Comparison of ENCODE assay signal across 20 cellular contexts in genomic region chr7:127726481-127726880, GRCh38.
A peak's percentile ranks its signal among the peaks of the same experiment; 100 is the strongest.
DNase-seq lines count a peak whose midpoint lies in the region; ATAC-seq, FAIRE-seq and TF ChIP-seq lines count a peak whose summit lies in the region.
"Had no signal": no experiment of that assay in that cellular context is flagged by ENCODE, and none has a peak within 500 bp of the region (broad histone marks: within the 10 kb centered on the region; RNA-seq: fewer than 3 reads in every experiment).

No MANE protein-coding gene starts in this region.

- intact Hi-C loops in MCF 10A (cut with micrococcal nuclease): no loop called here

- no peak overlapping the region for H3K14ac ChIP-seq in H9 (ENCODE audit: insufficient read depth, low read length)

- H3K36me3 Mint-ChIP-seq in H9 (ENCODE audit: insufficient read depth in 1 of 3, low read depth in 3 of 3) (peaks cover 32 to 57% (median 44%) of the 10 kb centered on the region in 3 experiments; a peak in 6 of 7 replicates), endodermal cell (ENCODE audit: low read depth) (peaks cover 45% of the 10 kb centered on the region), MCF 10A (ENCODE audit: insufficient read depth, unreplicated experiment) (peaks cover 77% of the 10 kb centered on the region)

- H3K79me1 ChIP-seq in H9 (ENCODE audit: insufficient read depth, low read depth, low read length, poor library complexity, severe bottlenecking) (peaks cover 6% of the 10 kb centered on the region), mesendoderm (ENCODE audit: low read length) (peaks cover 17% of the 10 kb centered on the region)

- CTCF ChIA-PET in MCF 10A (lab: Yijun Ruan, JAX): interaction anchor here (0.7 to 6.4 kb wide), 4 partner anchors 12 to 483 kb away, joined by 3 to 50 read pairs (median 10); no protein-coding TSS in a partner anchor

- no peak overlapping the region for H3K4ac ChIP-seq in H9 (ENCODE audit: low read depth, low read length)
- no peak overlapping the region for H3K4ac ChIP-seq in mesendoderm (ENCODE audit: low read depth, low read length)

- H3K4me3 ChIP-seq in endodermal cell (ENCODE audit: low read length): peak overlapping the region; percentile 13
- no peak overlapping the region for H3K4me3 ChIP-seq in mesendoderm (ENCODE audit: low read length)
- H3K4me3 ChIP-seq: GM12878, HAP-1 had no signal

- H3K36me3 ChIP-seq in endodermal cell (ENCODE audit: control insufficient read depth, insufficient read depth, low read length) (peaks cover 85% of the 10 kb centered on the region), mesendoderm (ENCODE audit: control insufficient read depth, insufficient read depth, low read length) (no peaks in the 10 kb centered on the region)

- H3K27me3 ChIP-seq in H9 (ENCODE audit: insufficient read depth, low read length) (no peaks in the 10 kb centered on the region), endodermal cell (ENCODE audit: control insufficient read depth, insufficient read depth, low read length, poor library complexity, severe bottlenecking) (no peaks in the 10 kb centered on the region), mesendoderm (ENCODE audit: insufficient read depth, low read length, poor library complexity) (no peaks in the 10 kb centered on the region)
- H3K27me3 ChIP-seq: BE2C had no signal

- H2BK12ac ChIP-seq in H9 (ENCODE audit: insufficient read length, low read depth, low read length): no peak overlapping the region

- H3K56ac ChIP-seq in H9 (ENCODE audit: insufficient read length, low read depth, low read length) (no peak overlapping the region), mesendoderm (ENCODE audit: low read length) (no peak overlapping the region)

- H3K4me2 ChIP-seq in H9 (ENCODE audit: insufficient read depth, insufficient read length, low read length): no peak overlapping the region
- H3K4me2 ChIP-seq in mesendoderm (ENCODE audit: low read length): no peak overlapping the region
- H3K4me2 ChIP-seq: KMS-11 had no signal

- H4K8ac ChIP-seq in H9 (replicated peaks; ENCODE audit: insufficient read length, low read depth, low read length) (no peak overlapping the region), mesendoderm (ENCODE audit: low read depth, low read length) (no peak overlapping the region)

- no peak for ATAC-seq in HG02938 (IDR thresholded peaks at IDR 0.05; ENCODE audit: unreplicated experiment)
- ATAC-seq: GM12878, Panc1 had no signal

- peaks cover 22% of the 10 kb centered on the region for H3K27me3 Mint-ChIP-seq in H9 (ENCODE audit: low read depth)
- no peaks in the 10 kb centered on the region for H3K27me3 Mint-ChIP-seq in endodermal cell (ENCODE audit: insufficient read depth)
- H3K27me3 Mint-ChIP-seq in MCF 10A (ENCODE audit: insufficient read depth, unreplicated experiment): no peaks in the 10 kb centered on the region

- POLR2A ChIA-PET in MCF 10A (lab: Yijun Ruan, JAX): interaction anchor here (0.5 to 1.1 kb wide), 2 partner anchors 8 to 618 kb away, joined by 3 to 4 read pairs; no protein-coding TSS in a partner anchor

- H4K20me1 ChIP-seq in H9 (ENCODE audit: control insufficient read depth, insufficient read depth, insufficient read length): no peaks in the 10 kb centered on the region

- no peak overlapping the region for H2BK5ac ChIP-seq in H9 (ENCODE audit: insufficient read length, low read length)
- no peak overlapping the region for H2BK5ac ChIP-seq in mesendoderm (ENCODE audit: low read length)

- H2BK20ac ChIP-seq in H9 (ENCODE audit: low read depth, low read length, poor library complexity, severe bottlenecking): no peak overlapping the region

- no peaks in the 10 kb centered on the region for H3K9me3 ChIP-seq in H9 (ENCODE audit: control insufficient read depth, low read depth, low read length)
- H3K9me3 ChIP-seq in endodermal cell (ENCODE audit: control insufficient read depth, low read length): no peaks in the 10 kb centered on the region
- H3K9me3 ChIP-seq: BE2C, HAP-1 had no signal

- H3K23ac ChIP-seq in H9 (ENCODE audit: insufficient read length, low read depth, low read length) (no peak overlapping the region), mesendoderm (ENCODE audit: low read length) (no peak overlapping the region)

- H3K27ac ChIP-seq in H9 (ENCODE audit: insufficient read length, low read depth, low read length) (no peak overlapping the region), endodermal cell (ENCODE audit: low read depth, low read length) (no peak overlapping the region), mesendoderm (ENCODE audit: low read depth, low read length) (peak overlapping the region; percentile 72)
- H3K27ac ChIP-seq: KMS-11 had no signal

- whole genome bisulfite sequencing in H9 (ENCODE audit: extremely low coverage, insufficient read length, low lambda C conversion rate): no CpG with 5 or more reads among the region's 3 CpGs
- WGBS in endodermal cell (ENCODE audit: insufficient coverage in 1 of 2, insufficient read length in 1 of 2), 2 experiments: 13 to 14% methylated on average over 1 to 3 of the region's 3 CpGs
- WGBS in mesendoderm (ENCODE audit: extremely low coverage, insufficient coverage, low lambda C conversion rate): no CpG with 5 or more reads among the region's 3 CpGs

- TF ChIP-seq CTCF in H9 (conservative IDR thresholded peaks at IDR 0.05) (no peak), endodermal cell (conservative IDR thresholded peaks at IDR 0.05) (no peak), MCF 10A (IDR thresholded peaks at IDR 0.05; ENCODE audit: unreplicated experiment) (no peak)

- DNase-seq in H9 (peak; percentile 54), NCI-H69 (lab: John Stamatoyannopoulos, UW) (peak; percentile 86), endodermal cell (peak; percentile 77), mesendoderm (peak; percentile 89), MCF 10A (ENCODE audit: unreplicated experiment) (no peak), HTR-8/SVneo (ENCODE audit: insufficient read length, low spot score) (no peak)
- DNase-seq in activated CD4-positive, alpha-beta T cell treated with anti-CD3 and anti-CD28 coated beads for 1 hour: no peak
- DNase-seq: BE2C; DMS79 treated with DMSO at 0.1 percent for 48 hours; IMR-90; NCI-H187; NCI-H510A treated with DMSO at 0.1 percent for 48 hours; NCI-H774; NK-92 treated with Interleukin-12 subunit alpha and Interleukin-12 subunit beta, amount 100 ng/mL, for 24 hours had no signal

- H2AFZ ChIP-seq in H9 (ENCODE audit: low read length): no peak overlapping the region

- H3K4me1 Mint-ChIP-seq in H9 (peaks cover 43 to 55% of the 10 kb centered on the region in 2 experiments), endodermal cell (peaks cover 42% of the 10 kb centered on the region), MCF 10A (ENCODE audit: insufficient read depth, unreplicated experiment) (peaks cover 3% of the 10 kb centered on the region)

- H4K5ac ChIP-seq in H9 (ENCODE audit: insufficient read length, low read depth, low read length) (no peak overlapping the region), mesendoderm (ENCODE audit: low read length) (no peak overlapping the region)

- H3K9ac ChIP-seq in H9 (ENCODE audit: extremely low read depth, insufficient read length, low read length): no peak overlapping the region
- no peak overlapping the region for H3K9ac ChIP-seq in endodermal cell (ENCODE audit: extremely low read depth, low read length, poor library complexity, severe bottlenecking)
- no peak overlapping the region for H3K9ac ChIP-seq in mesendoderm (ENCODE audit: low read length)
- H3K9ac ChIP-seq: KMS-11 had no signal

- H3K9me3 Mint-ChIP-seq in H9 (no peaks in the 10 kb centered on the region), endodermal cell (no peaks in the 10 kb centered on the region), MCF 10A (ENCODE audit: unreplicated experiment) (no peaks in the 10 kb centered on the region)

- H3K79me2 ChIP-seq in H9 (ENCODE audit: insufficient read depth, low read length) (0 out of 2 replicates have a peak, but pooled peaks cover 1% of the 10 kb centered on the region), mesendoderm (ENCODE audit: control insufficient read depth, insufficient read depth, low read length) (peaks cover 7% of the 10 kb centered on the region)

- BruUV-seq in MCF 10A (replicated peaks; lab: Mats Ljungman, UMichigan): no TSS peak

- H4K91ac ChIP-seq in H9 (ENCODE audit: insufficient read length, low read depth, low read length): no peak overlapping the region

- H3K18ac ChIP-seq in H9 (ENCODE audit: insufficient read length, low read depth, low read length): no peak overlapping the region
- H3K18ac ChIP-seq in mesendoderm (ENCODE audit: low read length): peak overlapping the region; percentile 51

- no peaks in the 10 kb centered on the region for H3K23me2 ChIP-seq in H9 (ENCODE audit: insufficient read length, low read depth, low read length, poor library complexity, severe bottlenecking)

- H2AK5ac ChIP-seq in H9 (ENCODE audit: insufficient read length, low read length): no peak overlapping the region
- H2AK5ac ChIP-seq in mesendoderm (ENCODE audit: low read length): no peak overlapping the region

- H3K4me3 Mint-ChIP-seq in H9 (no peak overlapping the region), endodermal cell (no peak overlapping the region), MCF 10A (ENCODE audit: unreplicated experiment) (no peak overlapping the region)

- no peak for FAIRE-seq in HTR-8/SVneo (lab: Jason Lieb, UNC)
- FAIRE-seq: A204.1, GM12878 had no signal

- no peak overlapping the region for H2BK15ac ChIP-seq in H9 (ENCODE audit: low read depth, low read length)
- no peak overlapping the region for H2BK15ac ChIP-seq in mesendoderm (replicated peaks; ENCODE audit: low read depth)

- peaks cover 5% of the 10 kb centered on the region; the same call in 1 of the 2 replicates for H3K4me1 ChIP-seq in H9 (ENCODE audit: insufficient read depth, low read length)
- H3K4me1 ChIP-seq in endodermal cell (ENCODE audit: control insufficient read depth, insufficient read depth, low read length): peaks cover 13% of the 10 kb centered on the region
- H3K4me1 ChIP-seq in mesendoderm (ENCODE audit: control insufficient read depth, low read depth, low read length): peaks cover 22% of the 10 kb centered on the region
- H3K4me1 ChIP-seq: HAP-1 had no signal

- H3K27ac Mint-ChIP-seq in H9: 0 out of 7 replicates have a peak overlapping the region, but pooled peaks of 1 of the 3 experiments have one; percentile 58
- H3K27ac Mint-ChIP-seq in endodermal cell: peak overlapping the region; percentile 35
- no peak overlapping the region for H3K27ac Mint-ChIP-seq in MCF 10A (ENCODE audit: low read depth, unreplicated experiment)

- H2BK120ac ChIP-seq in H9 (ENCODE audit: low read depth, low read length, poor library complexity, severe bottlenecking) (no peak overlapping the region), mesendoderm (ENCODE audit: low read depth, low read length) (no peak overlapping the region)

- no peak overlapping the region for H3T11ph ChIP-seq in H9 (ENCODE audit: low read length)

Comparison
In these comparisons a context has a peak if more than half of its experiments do, and no peak if none do; other contexts are left out.
1. DNase-seq: peak in H9 (single experiment), NCI-H69 (single experiment), endodermal cell (single experiment) and mesendoderm (single experiment); none in MCF 10A (single experiment), activated CD4-positive, alpha-beta T cell treated with anti-CD3 and anti-CD28 coated beads for 1 hour (single experiment) and HTR-8/SVneo (single experiment).